8 cellular contexts compared by ENCODE assay signal in the genomic region with DNA sequence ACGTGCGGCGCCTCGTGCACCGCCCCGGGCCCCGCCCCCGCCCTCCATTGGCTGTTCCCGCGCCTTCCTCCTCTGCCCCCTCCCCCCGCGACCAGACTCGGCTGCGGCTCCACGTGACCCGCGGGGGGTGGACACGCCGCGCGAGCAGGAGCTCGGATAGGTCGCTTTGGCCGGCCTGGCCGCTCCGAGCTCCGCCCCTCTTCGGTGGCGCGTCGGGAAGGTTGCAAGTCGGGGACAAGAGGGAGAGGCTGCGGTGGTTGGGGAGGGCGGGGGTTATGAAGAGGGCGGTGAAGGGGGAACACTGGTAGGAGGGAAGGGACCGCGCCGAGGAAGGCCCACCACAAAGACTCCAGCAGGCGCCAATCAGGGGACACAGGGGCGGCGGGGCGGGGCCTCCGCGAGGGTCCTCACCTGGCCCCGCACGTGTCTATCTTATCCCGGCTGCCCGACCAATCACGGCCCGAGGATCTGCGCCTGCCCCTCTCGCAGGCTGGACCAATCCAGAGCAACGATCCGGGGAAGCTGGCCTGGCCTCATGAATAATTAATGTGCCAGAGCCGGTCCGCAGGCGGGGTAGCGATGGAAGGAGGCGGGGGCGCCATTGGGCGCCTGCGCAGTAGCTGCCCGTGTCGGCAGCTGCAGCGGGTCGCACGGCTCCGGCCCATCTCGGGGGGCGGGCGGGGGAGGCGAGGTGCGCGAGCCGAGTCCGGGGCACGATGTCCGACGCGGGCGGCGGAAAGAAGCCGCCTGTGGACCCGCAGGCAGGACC.
DNase-seq lines count a peak whose midpoint lies in the region; ATAC-seq and TF ChIP-seq lines count a peak whose summit lies in the region.

A gene with protein sequence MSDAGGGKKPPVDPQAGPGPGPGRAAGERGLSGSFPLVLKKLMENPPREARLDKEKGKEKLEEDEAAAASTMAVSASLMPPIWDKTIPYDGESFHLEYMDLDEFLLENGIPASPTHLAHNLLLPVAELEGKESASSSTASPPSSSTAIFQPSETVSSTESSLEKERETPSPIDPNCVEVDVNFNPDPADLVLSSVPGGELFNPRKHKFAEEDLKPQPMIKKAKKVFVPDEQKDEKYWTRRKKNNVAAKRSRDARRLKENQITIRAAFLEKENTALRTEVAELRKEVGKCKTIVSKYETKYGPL (plus strand): TSS at position 614 of the 769 bp plus-strand sequence. CDS start 103 bp downstream, at position 717.

- DNase-seq in AG09309 (ENCODE audit: low read depth) (peak; percentile 96), NCI-H345 treated with DMSO at 0.1 percent for 48 hours (lab: John Stamatoyannopoulos, UW; ENCODE audit: unreplicated experiment) (peak; percentile 95), inferior parietal cortex (ENCODE audit: extremely low spot score) (peak; percentile 97), smooth muscle cell of the brain vasculature (ENCODE audit: low read depth, low spot score) (peak; percentile 96)
- DNase-seq in activated CD4-positive, CD25-positive, alpha-beta regulatory T cell treated with anti-CD3 and anti-CD28 coated beads, Interleukin-2, amount 50 U/mL, for 16 hours (ENCODE audit: low read depth, low spot score) = peak; percentile 96
- peak; percentile 91 to 97 for DNase-seq in central memory CD8-positive, alpha-beta T cell (ENCODE audit: low spot score in 2 of 2)

- peak within 1 kb of the TSS; percentile 93 for H3K27ac Mint-ChIP-seq in central memory CD8-positive, alpha-beta T cell (ENCODE audit: low read depth)

- TF ChIP-seq CTCF in AG09309 (IDR thresholded peaks at IDR 0.05; ENCODE audit: control insufficient read depth, insufficient read depth, low read depth, low read length, missing control alignments) = no peak

- peak within 1 kb of the TSS; percentile 82 for H3K4me3 ChIP-seq in AG09309 (ENCODE audit: control insufficient read depth, low read depth, low read length)

- peak within 1 kb of the TSS; percentile 85 for H3K4me3 Mint-ChIP-seq in central memory CD8-positive, alpha-beta T cell

- ATAC-seq in GM19025 (IDR thresholded peaks at IDR 0.05; ENCODE audit: low read depth, unreplicated experiment) (peak; percentile 78), HG03342 (IDR thresholded peaks at IDR 0.05; ENCODE audit: unreplicated experiment) (peak; percentile 75)
- peak; percentile 91 for ATAC-seq in central memory CD8-positive, alpha-beta T cell (replicated peaks; ENCODE audit: extremely low read depth, poor library complexity, severe bottlenecking)

- H3K36me3 Mint-ChIP-seq in central memory CD8-positive, alpha-beta T cell (ENCODE audit: insufficient read depth) = peaks cover 10% of the 10 kb centered on the region

- H3K4me1 Mint-ChIP-seq in central memory CD8-positive, alpha-beta T cell = peaks cover 11% of the 10 kb centered on the region

- H3K27me3 Mint-ChIP-seq in central memory CD8-positive, alpha-beta T cell = no peaks in the 10 kb centered on the region

- no peaks in the 10 kb centered on the region for H3K9me3 Mint-ChIP-seq in central memory CD8-positive, alpha-beta T cell

Comparison
In these comparisons a context has a peak if more than half of its experiments do, and no peak if none do; other contexts are left out.
1. Peak in every context shown above with its lines: DNase-seq, ATAC-seq and H3K4me3 ChIP-seq.